Comparison of ENCODE assay signal across 8 cellular contexts in genomic region chr17:18225562-18226283, GRCh38. TPM values are rescaled to one million over a fixed set of nuclear protein-coding genes. Genes with fewer than 3 reads are reported as not detected.
DNase-seq lines count a peak whose midpoint lies in the region; ATAC-seq, FAIRE-seq and TF ChIP-seq lines count a peak whose summit lies in the region.

Gene LLGL1, plus strand, starts transcription at chr17:18225635. Its CDS starts 48 bp downstream, at chr17:18225683.

- dilution Hi-C loops in IMR-90 (cut with HindIII; ENCODE audit: low sequenced_read_pairs, unreplicated experiment) = no loop called here

- H2AFZ ChIP-seq in IMR-90 (replicated peaks; ENCODE audit: low read length, poor library complexity) = peak within 1 kb of the TSS; percentile 96

- no peak for FAIRE-seq in small intestine (lab: Jason Lieb, UNC)

- H3K79me1 ChIP-seq in IMR-90 (ENCODE audit: low read depth in 1 of 2, low read length in 2 of 2) = peaks cover 16 to 53% of the 10 kb centered on the region in 2 experiments

- peak within 1 kb of the TSS; percentile 46; the same call in 1 of the 2 replicates for H2BK20ac ChIP-seq in IMR-90 (ENCODE audit: low read depth, low read length)

- H2BK15ac ChIP-seq in IMR-90 (ENCODE audit: low read depth, low read length) = peak within 1 kb of the TSS; percentile 63; the same call in 1 of the 3 replicates

- peak within 1 kb of the TSS; percentile 77 for H4K91ac ChIP-seq in IMR-90 (ENCODE audit: insufficient read depth, low read depth, low read length)

- DNase-seq in AG08395 (ENCODE audit: low spot score) (peak; percentile 12), IMR-90 (no peak), small intestine (no peak), NCI-H2081 treated with DMSO at 0.1 percent for 48 hours (lab: John Stamatoyannopoulos, UW) (no peak), SW480 (ENCODE audit: low spot score) (no peak)
- DNase-seq in activated naive CD8-positive, alpha-beta T cell treated with anti-CD3 and anti-CD28 coated beads, Interleukin-2, amount 10 ng/mL, durations not matched to agents 7 days and 5 days = no peak

- H3K18ac ChIP-seq in IMR-90 (ENCODE audit: low read depth, low read length) = peak within 1 kb of the TSS; percentile 66

- peak within 1 kb of the TSS; percentile 71 for H3K27ac ChIP-seq in IMR-90 (ENCODE audit: insufficient read depth, low read length)
- H3K27ac ChIP-seq in small intestine (ENCODE audit: low read depth in 1 of 2, low read length in 1 of 2) = peak within 1 kb of the TSS in 1 of 2 donors; percentile 12

- H3K27me3 ChIP-seq in IMR-90 (ENCODE audit: control insufficient read depth, insufficient read depth, low read length) (no peaks in the 10 kb centered on the region), small intestine (ENCODE audit: control insufficient read depth in 2 of 2, insufficient read depth in 2 of 2, low read length in 2 of 2) (no peaks in the 10 kb centered on the region)

- no peak for TF ChIP-seq POLR2A in IMR-90 (IDR thresholded peaks at IDR 0.05; ENCODE audit: low read depth, low read length)

- peaks cover 17% of the 10 kb centered on the region for H3K4me1 Mint-ChIP-seq in activated naive CD8-positive, alpha-beta T cell treated with anti-CD3 and anti-CD28 coated beads, Interleukin-2, amount 10 ng/mL, durations not matched to agents 7 days and 5 days

- peaks cover 40% of the 10 kb centered on the region for H4K20me1 ChIP-seq in IMR-90 (ENCODE audit: insufficient read depth, low read length)

- peak within 1 kb of the TSS; percentile 95 for H3K4me2 ChIP-seq in IMR-90 (ENCODE audit: low read depth, low read length)

- peak within 1 kb of the TSS; percentile 86 for H3K9ac ChIP-seq in IMR-90 (ENCODE audit: low read depth, low read length)

- H2AK5ac ChIP-seq in IMR-90 (ENCODE audit: low read depth, low read length) = peak within 1 kb of the TSS; percentile 80

- H4K5ac ChIP-seq in IMR-90 (ENCODE audit: low read depth, low read length) = peak within 1 kb of the TSS; percentile 92

- in situ Hi-C loops in IMR-90 (cut with MboI; ENCODE audit: low sequenced_read_pairs) = no loop called here

- H3K9me1 ChIP-seq in IMR-90 (ENCODE audit: insufficient read depth, low read length) = peaks cover 25% of the 10 kb centered on the region

- no peak for TF ChIP-seq RAD21 in IMR-90 (IDR thresholded peaks at IDR 0.05; ENCODE audit: low read length)

- peak within 1 kb of the TSS; percentile 82; the same call in 1 of the 2 replicates for H2BK120ac ChIP-seq in IMR-90 (ENCODE audit: low read depth, low read length)

- H2AK9ac ChIP-seq in IMR-90 (replicated peaks; ENCODE audit: low read depth, low read length, poor library complexity) = peak within 1 kb of the TSS; percentile 98

- BruUV-seq in IMR-90 (replicated peaks; lab: Mats Ljungman, UMichigan) = no TSS peak

- CTCF ChIA-PET in IMR-90 (lab: Yijun Ruan, JAX) = no interaction called here

- no peaks in the 10 kb centered on the region for H3K9me3 Mint-ChIP-seq in activated naive CD8-positive, alpha-beta T cell treated with anti-CD3 and anti-CD28 coated beads, Interleukin-2, amount 10 ng/mL, durations not matched to agents 7 days and 5 days

- peak within 1 kb of the TSS; percentile 52 for H2BK5ac ChIP-seq in IMR-90 (ENCODE audit: low read depth, low read length, poor library complexity, severe bottlenecking)

- H3K9me3 ChIP-seq in IMR-90 (ENCODE audit: control insufficient read depth, insufficient read depth, low read length) = no peaks in the 10 kb centered on the region
- H3K9me3 ChIP-seq in iPS-18c (ENCODE audit: control insufficient read depth, insufficient read depth, low read length) = no peaks in the 10 kb centered on the region
- no peaks in the 10 kb centered on the region for H3K9me3 ChIP-seq in small intestine (ENCODE audit: control insufficient read depth, low read depth)

- TF ChIP-seq CTCF in IMR-90 (conservative IDR thresholded peaks at IDR 0.05; ENCODE audit: low read depth, low read length) = no peak

- peak within 1 kb of the TSS; percentile 90 for H3K14ac ChIP-seq in IMR-90 (replicated peaks; ENCODE audit: low read depth, low read length)

- POLR2A ChIA-PET in IMR-90 (lab: Charles Lee; ENCODE audit: unreplicated experiment) = no interaction called here
- POLR2A ChIA-PET in activated naive CD8-positive, alpha-beta T cell treated with anti-CD3 and anti-CD28 coated beads, Interleukin-2, amount 10 ng/mL, durations not matched to agents 7 days and 5 days (lab: Charles Lee) = interaction anchor here (1.2 to 2.9 kb wide), 2 partner anchors 33 to 43 kb away, joined by 3 to 11 read pairs; partner anchors contain the start of gene ALKBH5

- H3K4ac ChIP-seq in IMR-90 (ENCODE audit: low read depth, low read length) = peak within 1 kb of the TSS; percentile 87

- H3K4me3 Mint-ChIP-seq in activated naive CD8-positive, alpha-beta T cell treated with anti-CD3 and anti-CD28 coated beads, Interleukin-2, amount 10 ng/mL, durations not matched to agents 7 days and 5 days = peak within 1 kb of the TSS; percentile 96

- H3K27me3 Mint-ChIP-seq in activated naive CD8-positive, alpha-beta T cell treated with anti-CD3 and anti-CD28 coated beads, Interleukin-2, amount 10 ng/mL, durations not matched to agents 7 days and 5 days = no peaks in the 10 kb centered on the region

- peak within 1 kb of the TSS; percentile 74 for H3K56ac ChIP-seq in IMR-90 (ENCODE audit: extremely low read depth, insufficient read depth, low read length)

- intact Hi-C loops in IMR-90 (cut with micrococcal nuclease) = loop anchor here (2.0 kb wide), 1 partner anchor 33 kb away; the partner anchor contains the start of gene FLII

- H3K36me3 Mint-ChIP-seq in activated naive CD8-positive, alpha-beta T cell treated with anti-CD3 and anti-CD28 coated beads, Interleukin-2, amount 10 ng/mL, durations not matched to agents 7 days and 5 days = no peaks in the 10 kb centered on the region

- peak; percentile 27 for ATAC-seq in GM19035 (IDR thresholded peaks at IDR 0.05; ENCODE audit: unreplicated experiment)
- ATAC-seq in IMR-90 (ENCODE audit: low read depth) = peak; percentile 54
- ATAC-seq in activated naive CD8-positive, alpha-beta T cell treated with anti-CD3 and anti-CD28 coated beads, Interleukin-2, amount 10 ng/mL, durations not matched to agents 7 days and 5 days (ENCODE audit: low read depth) = peak; percentile 27

- H3K36me3 ChIP-seq in IMR-90 (ENCODE audit: control insufficient read depth, insufficient read depth, low read length) (no peaks in the 10 kb centered on the region), small intestine (ENCODE audit: control insufficient read depth in 2 of 2, insufficient read depth in 2 of 2, low read length in 2 of 2) (no peaks in the 10 kb centered on the region)

- H3K27ac Mint-ChIP-seq in activated naive CD8-positive, alpha-beta T cell treated with anti-CD3 and anti-CD28 coated beads, Interleukin-2, amount 10 ng/mL, durations not matched to agents 7 days and 5 days = peak within 1 kb of the TSS; percentile 96

- WGBS in IMR-90 (ENCODE audit: extremely low coverage in 2 of 2, insufficient read length in 1 of 2), 2 experiments = 1% methylated on average over 14 of the region's 76 CpGs; no CpG with 5 or more reads in 1 of the 2 experiments
- 0 to 2% (median 0%) methylated on average over 31 to 76 of the region's 76 CpGs for WGBS in small intestine, 3 donors

- peak within 1 kb of the TSS; percentile 75 for H3K4me3 ChIP-seq in IMR-90 (ENCODE audit: insufficient read depth, low read depth, low read length)
- H3K4me3 ChIP-seq in iPS-18c (ENCODE audit: insufficient read depth, low read depth, low read length) = peak within 1 kb of the TSS; percentile 93
- H3K4me3 ChIP-seq in small intestine (ENCODE audit: low read depth in 1 of 2, low read length in 2 of 2) = peak within 1 kb of the TSS; percentile 76 to 88

- H3K23ac ChIP-seq in IMR-90 (ENCODE audit: low read depth, low read length) = peak within 1 kb of the TSS; percentile 82

- H3K4me1 ChIP-seq in IMR-90 (ENCODE audit: control insufficient read depth, insufficient read depth, low read length) (peaks cover 23% of the 10 kb centered on the region), small intestine (ENCODE audit: control insufficient read depth in 2 of 2, insufficient read depth in 1 of 2, low read depth in 1 of 2, low read length in 1 of 2) (peaks cover 0 to 5% of the 10 kb centered on the region in 2 donors)

- H4K8ac ChIP-seq in IMR-90 (ENCODE audit: low read depth in 2 of 2, low read length in 2 of 2) = peak within 1 kb of the TSS; percentile 95 to 98

TF ChIP-seq in IMR-90, 13 proteins besides CTCF, POLR2A, EP300 and RAD21:
- no peak for TF ChIP-seq BHLHE40 (IDR thresholded peaks at IDR 0.05; ENCODE audit: low read depth, low read length)
- no peak for TF ChIP-seq RFX5 (IDR thresholded peaks at IDR 0.05; ENCODE audit: low read depth, low read length)
- no peak for TF ChIP-seq NFE2L2 (IDR thresholded peaks at IDR 0.05; ENCODE audit: low read depth, low read length)
- 0 out of 2 replicates have a peak, but pooled peaks have one; percentile 3 for TF ChIP-seq MXI1 (IDR thresholded peaks at IDR 0.05; ENCODE audit: borderline replicate concordance, low read depth, low read length)
- TF ChIP-seq CHD1 (IDR thresholded peaks at IDR 0.05; ENCODE audit: low read depth, low read length) = no peak

RNA-seq across cellular contexts. Expression of gene LLGL1, which starts in this region (rescaled TPM):
- total RNA-seq in IMR-90 (2012; rRNA removed) = 34.2 and 40.1 TPM in 2 replicates
- polyA plus RNA-seq in IMR-90 (2012; rRNA removed) (52.9 and 57.9 TPM in 2 replicates), small intestine (1 to 10 TPM; 2.5 to 9.4 (median 3.0) TPM)
- polyA plus RNA-seq in IMR-90 (2012; cell fraction: cytosol; rRNA removed) = 29.8 and 72.4 TPM in 2 replicates
- polyA plus RNA-seq in IMR-90 (2012; cell fraction: nucleus; rRNA removed; ENCODE audit: low replicate concordance) = 53.9 and 145 TPM in 2 replicates
- 10 to 100 TPM; 21.3 to 21.6 TPM for total RNA-seq in activated naive CD8-positive, alpha-beta T cell treated with anti-CD3 and anti-CD28 coated beads, Interleukin-2, amount 10 ng/mL, durations not matched to agents 7 days and 5 days
